ENCODE assay signal across 12 cellular contexts in the genomic region with DNA sequence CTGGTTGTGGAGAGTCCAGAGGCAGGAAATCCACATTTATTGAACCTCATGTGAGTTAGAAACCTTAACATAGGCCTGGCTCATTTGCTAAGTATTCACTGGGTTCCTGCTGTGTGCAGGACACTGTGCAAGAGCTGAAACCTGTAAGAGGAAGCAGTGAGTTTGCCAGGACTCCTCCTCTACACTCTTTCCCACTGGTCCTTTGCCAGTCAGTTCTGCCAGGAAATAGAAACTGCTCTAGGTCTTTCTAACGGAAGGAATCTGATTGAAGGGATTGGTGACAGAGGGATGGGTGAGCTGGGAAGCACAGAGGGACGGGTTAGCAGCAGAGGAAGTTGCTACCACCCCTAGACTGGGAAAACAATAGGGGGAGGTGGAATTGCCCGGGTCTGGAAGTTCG.
DNase-seq lines count a peak whose midpoint lies in the region; ATAC-seq, FAIRE-seq and TF ChIP-seq lines count a peak whose summit lies in the region.
"Had no signal": no experiment of that assay in that cellular context is flagged by ENCODE, and none has a peak within 500 bp of the region (broad histone marks: within the 10 kb centered on the region; RNA-seq: fewer than 3 reads in every experiment).

No MANE protein-coding gene starts in this region.

- H3K9ac ChIP-seq in astrocyte (ENCODE audit: low read length) (peak overlapping the region; percentile 77), MM.1S (ENCODE audit: low read length) (no peak overlapping the region)
- H3K9ac ChIP-seq: KMS-11 had no signal

- intact Hi-C loops in left ventricle myocardium inferior (cut with micrococcal nuclease): no loop called here

- 19% methylated on average over 4 of the region's 4 CpGs for WGBS in A549 (ENCODE audit: missing lambda C conversion rate)

- H3K9me3 Mint-ChIP-seq in astrocyte (ENCODE audit: unreplicated experiment): no peaks in the 10 kb centered on the region
- H3K9me3 Mint-ChIP-seq in activated T-cell treated with anti-CD3 and anti-CD28 coated beads, Interleukin-2, amount 50 U/mL, for 72 hours: no peaks in the 10 kb centered on the region
- H3K9me3 Mint-ChIP-seq: activated naive CD8-positive, alpha-beta T cell treated with anti-CD3 and anti-CD28 coated beads for 36 hours; stimulated activated naive CD8-positive, alpha-beta T cell treated with anti-CD3 and anti-CD28 coated beads, Interleukin-15, amount 100 ng/mL, for 72 hours had no signal

- ATAC-seq in A549: peak; percentile 57 to 75
- no peak for ATAC-seq in activated T-cell treated with anti-CD3 and anti-CD28 coated beads, Interleukin-2, amount 50 U/mL, for 72 hours (replicated peaks in 1 of 2)
- ATAC-seq: stimulated activated naive CD8-positive, alpha-beta T cell treated with anti-CD3 and anti-CD28 coated beads, Interleukin-15, amount 100 ng/mL, for 72 hours had no signal

- CTCF ChIA-PET in A549 (lab: Yijun Ruan, JAX): no interaction called here

- H3K4me2 ChIP-seq in A549: peak overlapping the region; percentile 60
- H3K4me2 ChIP-seq in astrocyte (ENCODE audit: low read length): peak overlapping the region; percentile 83
- H3K4me2 ChIP-seq in MM.1S (ENCODE audit: low read depth, low read length): no peak overlapping the region
- H3K4me2 ChIP-seq: KMS-11 had no signal

- TF ChIP-seq EP300 in A549 (IDR thresholded peaks at IDR 0.05): no peak

- no peak for TF ChIP-seq POLR2A in A549 (IDR thresholded peaks at IDR 0.05; ENCODE audit: low read length)

- H3K4me3 ChIP-seq in A549: no peak overlapping the region
- H3K4me3 ChIP-seq in astrocyte (ENCODE audit: insufficient read depth, low read depth, low read length): peak overlapping the region; percentile 8
- H3K4me3 ChIP-seq in left ventricle myocardium inferior: no peak overlapping the region
- no peak overlapping the region for H3K4me3 ChIP-seq in MM.1S (ENCODE audit: low read length)

- H3K27ac ChIP-seq in A549: peak overlapping the region; percentile 74 to 87
- peak overlapping the region; percentile 87 for H3K27ac ChIP-seq in astrocyte (ENCODE audit: low read depth, low read length)
- peak overlapping the region; percentile 84 for H3K27ac ChIP-seq in left ventricle myocardium inferior (replicated peaks)
- H3K27ac ChIP-seq in MM.1S (ENCODE audit: low read length): no peak overlapping the region
- H3K27ac ChIP-seq: KMS-11 had no signal

- H4K20me1 ChIP-seq in astrocyte (ENCODE audit: insufficient read depth, low read length) (no peaks in the 10 kb centered on the region), MM.1S (ENCODE audit: insufficient read depth, low read length) (no peaks in the 10 kb centered on the region)

- peak overlapping the region; percentile 42 for H3K4me3 Mint-ChIP-seq in astrocyte (ENCODE audit: unreplicated experiment)
- no peak overlapping the region for H3K4me3 Mint-ChIP-seq in activated T-cell treated with anti-CD3 and anti-CD28 coated beads, Interleukin-2, amount 50 U/mL, for 72 hours
- H3K4me3 Mint-ChIP-seq: activated naive CD8-positive, alpha-beta T cell treated with anti-CD3 and anti-CD28 coated beads for 36 hours; stimulated activated naive CD8-positive, alpha-beta T cell treated with anti-CD3 and anti-CD28 coated beads, Interleukin-15, amount 100 ng/mL, for 72 hours had no signal

- H3K27ac Mint-ChIP-seq in astrocyte (ENCODE audit: unreplicated experiment): peak overlapping the region; percentile 96
- H3K27ac Mint-ChIP-seq in activated T-cell treated with anti-CD3 and anti-CD28 coated beads, Interleukin-2, amount 50 U/mL, for 72 hours: no peak overlapping the region
- H3K27ac Mint-ChIP-seq: activated naive CD8-positive, alpha-beta T cell treated with anti-CD3 and anti-CD28 coated beads for 36 hours; stimulated activated naive CD8-positive, alpha-beta T cell treated with anti-CD3 and anti-CD28 coated beads, Interleukin-15, amount 100 ng/mL, for 72 hours had no signal

- H3K4me1 ChIP-seq in A549 (peaks cover 31% of the 10 kb centered on the region), astrocyte (ENCODE audit: insufficient read depth, low read length) (peaks cover 29% of the 10 kb centered on the region), left ventricle myocardium inferior (peaks cover 49% of the 10 kb centered on the region), MM.1S (ENCODE audit: low read length) (no peaks in the 10 kb centered on the region)

- no peaks in the 10 kb centered on the region for H3K79me2 ChIP-seq in astrocyte (ENCODE audit: insufficient read depth, low read length)
- H3K79me2 ChIP-seq in MM.1S (ENCODE audit: low read length): no peaks in the 10 kb centered on the region

- POLR2A ChIA-PET in A549 (lab: Yijun Ruan, JAX): interaction anchor here (0.9 to 1.0 kb wide), 2 partner anchors 10 to 49 kb away, joined by 3 to 10 read pairs; no protein-coding TSS in a partner anchor

- H3K36me3 ChIP-seq in astrocyte (ENCODE audit: insufficient read depth, low read length) (no peaks in the 10 kb centered on the region), left ventricle myocardium inferior (no peaks in the 10 kb centered on the region), MM.1S (replicated peaks; ENCODE audit: insufficient read depth, low read length) (no peaks in the 10 kb centered on the region)

- H3K27me3 Mint-ChIP-seq in astrocyte (ENCODE audit: low read depth, unreplicated experiment): no peaks in the 10 kb centered on the region
- H3K27me3 Mint-ChIP-seq in activated T-cell treated with anti-CD3 and anti-CD28 coated beads, Interleukin-2, amount 50 U/mL, for 72 hours (ENCODE audit: low read depth): peaks cover 31% of the 10 kb centered on the region

- no peaks in the 10 kb centered on the region for H3K9me2 ChIP-seq in MM.1S (replicated peaks; ENCODE audit: insufficient read depth, low read length)

- no peak for DNase-seq in A549 (ENCODE audit: low read depth in 1 of 2, low spot score in 1 of 2)
- peak; percentile 37 for DNase-seq in HS-5 (ENCODE audit: low read depth)
- peak; percentile 79 for DNase-seq in astrocyte (ENCODE audit: low read depth)
- no peak for DNase-seq in left ventricle myocardium inferior
- DNase-seq in stimulated activated CD4-positive, alpha-beta T cell treated with anti-CD3 and anti-CD28 coated beads, Interleukin-2, amount 100 ng/mL, for 24 hours: no peak
- DNase-seq in MM.1S: no peak
- no peak for DNase-seq in activated T-cell treated with anti-CD3 and anti-CD28 coated beads, Interleukin-2, amount 50 U/mL, for 72 hours
- DNase-seq in DMS79 treated with DMSO at 0.1 percent for 48 hours (lab: John Stamatoyannopoulos, UW): no peak
- DNase-seq: activated CD4-positive, alpha-beta T cell treated with anti-CD3 and anti-CD28 coated beads, Interleukin-2, amount 50 U/mL, for 1 hour; activated naive CD8-positive, alpha-beta T cell treated with anti-CD3 and anti-CD28 coated beads for 36 hours; stimulated activated naive CD8-positive, alpha-beta T cell treated with anti-CD3 and anti-CD28 coated beads, Interleukin-15, amount 100 ng/mL, for 72 hours had no signal

- peaks cover 42% of the 10 kb centered on the region for H3K4me1 Mint-ChIP-seq in astrocyte (ENCODE audit: low read depth, unreplicated experiment)
- no peaks in the 10 kb centered on the region for H3K4me1 Mint-ChIP-seq in activated T-cell treated with anti-CD3 and anti-CD28 coated beads, Interleukin-2, amount 50 U/mL, for 72 hours (ENCODE audit: low read depth)
- H3K4me1 Mint-ChIP-seq: activated naive CD8-positive, alpha-beta T cell treated with anti-CD3 and anti-CD28 coated beads for 36 hours; stimulated activated naive CD8-positive, alpha-beta T cell treated with anti-CD3 and anti-CD28 coated beads, Interleukin-15, amount 100 ng/mL, for 72 hours had no signal

- H3K9me3 ChIP-seq in A549: no peaks in the 10 kb centered on the region
- H3K9me3 ChIP-seq in astrocyte (ENCODE audit: insufficient read depth, low read depth, low read length): no peaks in the 10 kb centered on the region
- no peaks in the 10 kb centered on the region for H3K9me3 ChIP-seq in left ventricle myocardium inferior (replicated peaks)
- H3K9me3 ChIP-seq in MM.1S (replicated peaks; ENCODE audit: insufficient read depth, low read length): no peaks in the 10 kb centered on the region

- FAIRE-seq in A549 (lab: Jason Lieb, UNC) (no peak), astrocyte (lab: Jason Lieb, UNC) (peak; percentile 9)

- no peak for TF ChIP-seq CTCF in A549 (IDR thresholded peaks at IDR 0.05)
- TF ChIP-seq CTCF in astrocyte (IDR thresholded peaks at IDR 0.05; ENCODE audit: insufficient read depth, low read depth, low read length): no peak
- no peak for TF ChIP-seq CTCF in left ventricle myocardium inferior (IDR thresholded peaks at IDR 0.05; ENCODE audit: borderline replicate concordance)
- no peak for TF ChIP-seq CTCF in MM.1S (IDR thresholded peaks at IDR 0.05; ENCODE audit: low read length)

- TF ChIP-seq RAD21 in A549 (conservative IDR thresholded peaks at IDR 0.05 in 1 of 2, IDR thresholded peaks at IDR 0.05 in 1 of 2): no peak

- peak overlapping the region; percentile 44 for H2AFZ ChIP-seq in astrocyte (ENCODE audit: low read depth, low read length)
- H2AFZ ChIP-seq in MM.1S (ENCODE audit: low read length): no peak overlapping the region

- no peaks in the 10 kb centered on the region for H3K27me3 ChIP-seq in astrocyte (ENCODE audit: insufficient read depth, low read length)
- H3K27me3 ChIP-seq in left ventricle myocardium inferior (ENCODE audit: low read depth): no peaks in the 10 kb centered on the region
- no peaks in the 10 kb centered on the region for H3K27me3 ChIP-seq in MM.1S (replicated peaks; ENCODE audit: insufficient read depth, low read length)

- no peaks in the 10 kb centered on the region for H3K36me3 Mint-ChIP-seq in astrocyte (ENCODE audit: low read depth, unreplicated experiment)
- no peaks in the 10 kb centered on the region for H3K36me3 Mint-ChIP-seq in activated T-cell treated with anti-CD3 and anti-CD28 coated beads, Interleukin-2, amount 50 U/mL, for 72 hours (ENCODE audit: insufficient read depth in 2 of 2)
- H3K36me3 Mint-ChIP-seq: activated naive CD8-positive, alpha-beta T cell treated with anti-CD3 and anti-CD28 coated beads for 36 hours had no signal

- H3F3A ChIP-seq in MM.1S (ENCODE audit: insufficient read depth, low read length): no peaks in the 10 kb centered on the region

TF ChIP-seq in A549, 52 proteins besides CTCF, POLR2A, EP300 and RAD21 (continues in another document):
- TF ChIP-seq MAZ (IDR thresholded peaks at IDR 0.05; ENCODE audit: borderline replicate concordance, low read depth, low read length) (no peak), FOSL2 (IDR thresholded peaks at IDR 0.05) (no peak), FOSL2 (CRISPR knock-in tag; IDR thresholded peaks at IDR 0.05) (no peak), ZC3H11A (IDR thresholded peaks at IDR 0.05) (no peak), MYC (IDR thresholded peaks at IDR 0.05; ENCODE audit: borderline replicate concordance, low read length) (no peak), ZNF302 (CRISPR knock-in tag; IDR thresholded peaks at IDR 0.05) (no peak), SREBF2 (IDR thresholded peaks at IDR 0.05) (no peak), HEYL (CRISPR knock-in tag; IDR thresholded peaks at IDR 0.05) (no peak), ESRRA (IDR thresholded peaks at IDR 0.05; ENCODE audit: borderline replicate concordance, low read length) (no peak), RFX5 (IDR thresholded peaks at IDR 0.05) (no peak)

Comparison
In these comparisons a context has a peak if more than half of its experiments do, and no peak if none do; other contexts are left out.
1. ATAC-seq: peak in A549 (2 of 2); none in activated T-cell treated with anti-CD3 and anti-CD28 coated beads, Interleukin-2, amount 50 U/mL, for 72 hours (0 of 2).
2. DNase-seq: peak in HS-5 (single experiment) and astrocyte (single experiment); none in A549 (0 of 2), left ventricle myocardium inferior (single experiment), stimulated activated CD4-positive, alpha-beta T cell treated with anti-CD3 and anti-CD28 coated beads, Interleukin-2, amount 100 ng/mL, for 24 hours (0 of 2), MM.1S (single experiment), activated T-cell treated with anti-CD3 and anti-CD28 coated beads, Interleukin-2, amount 50 U/mL, for 72 hours (0 of 2) and DMS79 treated with DMSO at 0.1 percent for 48 hours (single experiment).